In the genomic region with DNA sequence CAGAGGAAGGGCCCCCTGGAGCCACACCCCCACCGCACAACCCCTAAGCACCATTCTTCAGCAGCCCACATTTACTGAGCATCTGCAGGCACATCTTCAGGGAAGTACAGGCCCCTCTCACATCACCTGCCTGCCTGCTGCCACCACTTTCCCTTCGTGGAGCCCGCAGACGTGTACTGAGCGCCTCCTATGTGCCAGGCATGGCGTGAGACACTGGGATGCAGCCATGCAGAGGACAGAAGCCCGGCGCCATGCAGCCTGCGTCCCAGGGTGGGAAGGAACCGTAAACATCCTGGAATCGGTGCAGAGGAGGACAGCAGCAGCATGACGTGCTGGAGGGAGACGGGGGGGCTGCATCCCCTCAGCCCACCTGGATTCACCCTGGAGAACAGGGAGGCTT, we compare ENCODE assay signal across 16 cellular contexts.
A peak's percentile ranks its signal among the peaks of the same experiment; 100 is the strongest.
DNase-seq lines count a peak whose midpoint lies in the region; ATAC-seq and TF ChIP-seq lines count a peak whose summit lies in the region.
"Had no signal": no experiment of that assay in that cellular context is flagged by ENCODE, and none has a peak within 500 bp of the region (broad histone marks: within the 10 kb centered on the region; RNA-seq: fewer than 3 reads in every experiment).

No MANE protein-coding gene starts in this region.

- no peaks in the 10 kb centered on the region for H3K4me1 Mint-ChIP-seq in activated CD8-positive, alpha-beta T cell treated with anti-CD3 and anti-CD28 coated beads for 36 hours (ENCODE audit: low read depth)
- no peaks in the 10 kb centered on the region for H3K4me1 Mint-ChIP-seq in activated CD8-positive, alpha-beta T cell treated with anti-CD3 and anti-CD28 coated beads, Interleukin-2, amount 10 ng/mL, durations not matched to agents 7 days and 5 days (ENCODE audit: low read depth)
- H3K4me1 Mint-ChIP-seq: activated naive CD4-positive, alpha-beta T cell treated with anti-CD3 and anti-CD28 coated beads, Interleukin-2, amount 50 U/mL, for 24 hours had no signal

- CTCF ChIA-PET in activated CD8-positive, alpha-beta T cell treated with anti-CD3 and anti-CD28 coated beads for 36 hours (lab: Charles Lee), result interaction anchor here (1.3 kb wide), 1 partner anchor 297 kb away, joined by 3 read pairs; no protein-coding TSS in a partner anchor
- CTCF ChIA-PET in activated CD8-positive, alpha-beta T cell treated with anti-CD3 and anti-CD28 coated beads, Interleukin-2, amount 10 ng/mL, durations not matched to agents 7 days and 5 days (lab: Charles Lee), result no interaction called here

- no peaks in the 10 kb centered on the region for H3K27me3 ChIP-seq in Loucy (ENCODE audit: insufficient read depth, low read length, poor library complexity, severe bottlenecking)
- H3K27me3 ChIP-seq: BLaER1 had no signal

- H3F3A ChIP-seq in Loucy (ENCODE audit: low read depth), result 0 out of 2 replicates have a peak, but pooled peaks cover 2% of the 10 kb centered on the region

- H3K36me3 ChIP-seq in Loucy (ENCODE audit: insufficient read depth, low read length), result no peaks in the 10 kb centered on the region
- H3K36me3 ChIP-seq: BLaER1 had no signal

- H4K20me1 ChIP-seq in Loucy (ENCODE audit: insufficient read depth, low read length, poor library complexity, severe bottlenecking), result no peaks in the 10 kb centered on the region

- intact Hi-C loops in activated CD8-positive, alpha-beta T cell treated with anti-CD3 and anti-CD28 coated beads for 36 hours (cut with micrococcal nuclease), result no loop called here

- H3K4me3 Mint-ChIP-seq in activated CD8-positive, alpha-beta T cell treated with anti-CD3 and anti-CD28 coated beads for 36 hours, result no peak overlapping the region
- no peak overlapping the region for H3K4me3 Mint-ChIP-seq in activated CD8-positive, alpha-beta T cell treated with anti-CD3 and anti-CD28 coated beads, Interleukin-2, amount 10 ng/mL, durations not matched to agents 7 days and 5 days
- H3K4me3 Mint-ChIP-seq: activated naive CD4-positive, alpha-beta T cell treated with anti-CD3 and anti-CD28 coated beads, Interleukin-2, amount 50 U/mL, for 24 hours had no signal

- no peaks in the 10 kb centered on the region for H3K4me1 ChIP-seq in Loucy (ENCODE audit: insufficient read depth, low read length, poor library complexity, severe bottlenecking)

- no peak for TF ChIP-seq CTCF in activated CD8-positive, alpha-beta T cell treated with anti-CD3 and anti-CD28 coated beads for 36 hours (IDR thresholded peaks at IDR 0.05)
- TF ChIP-seq CTCF in Loucy (conservative IDR thresholded peaks at IDR 0.05; ENCODE audit: low read length), result 0 out of 2 replicates have a peak, but pooled peaks have one; percentile 26

- no peak overlapping the region for H3K9ac ChIP-seq in Loucy (ENCODE audit: low read depth, low read length, poor library complexity, severe bottlenecking)
- H3K9ac ChIP-seq: BLaER1 had no signal

- peak; percentile 19 for DNase-seq in activated CD8-positive, alpha-beta T cell treated with anti-CD3 and anti-CD28 coated beads for 36 hours
- DNase-seq in activated CD8-positive, alpha-beta T cell treated with anti-CD3 and anti-CD28 coated beads, Interleukin-2, amount 10 ng/mL, durations not matched to agents 7 days and 5 days, result no peak
- peak; percentile 63 for DNase-seq in cerebellar cortex (ENCODE audit: low spot score)
- DNase-seq in NCI-H1436 (lab: John Stamatoyannopoulos, UW), result no peak
- no peak for DNase-seq in NCI-H1930 (lab: John Stamatoyannopoulos, UW)
- DNase-seq in dedifferentiated amniotic fluid mesenchymal stem cell (ENCODE audit: extremely low spot score), result no peak
- DNase-seq: cortex of kidney; mammary epithelial cell; NCI-H2107; posterior cingulate gyrus; SHP77 treated with DMSO at 0.1 percent for 48 hours; stimulated activated CD4-positive, alpha-beta T cell treated with anti-CD3 and anti-CD28 coated beads, Interleukin-4, amount 100 ng/mL, for 1 hour had no signal

- peaks cover 4% of the 10 kb centered on the region for H3K27me3 Mint-ChIP-seq in activated CD8-positive, alpha-beta T cell treated with anti-CD3 and anti-CD28 coated beads for 36 hours
- peaks cover 3% of the 10 kb centered on the region for H3K27me3 Mint-ChIP-seq in activated CD8-positive, alpha-beta T cell treated with anti-CD3 and anti-CD28 coated beads, Interleukin-2, amount 10 ng/mL, durations not matched to agents 7 days and 5 days (ENCODE audit: low read depth)
- H3K27me3 Mint-ChIP-seq: activated naive CD4-positive, alpha-beta T cell treated with anti-CD3 and anti-CD28 coated beads, Interleukin-2, amount 50 U/mL, for 24 hours had no signal

- no peaks in the 10 kb centered on the region for H3K9me3 Mint-ChIP-seq in activated CD8-positive, alpha-beta T cell treated with anti-CD3 and anti-CD28 coated beads for 36 hours
- H3K9me3 Mint-ChIP-seq in activated CD8-positive, alpha-beta T cell treated with anti-CD3 and anti-CD28 coated beads, Interleukin-2, amount 10 ng/mL, durations not matched to agents 7 days and 5 days (ENCODE audit: insufficient read depth), result no peaks in the 10 kb centered on the region
- H3K9me3 Mint-ChIP-seq: activated naive CD4-positive, alpha-beta T cell treated with anti-CD3 and anti-CD28 coated beads, Interleukin-2, amount 50 U/mL, for 24 hours had no signal

- H3K27ac Mint-ChIP-seq in activated CD8-positive, alpha-beta T cell treated with anti-CD3 and anti-CD28 coated beads for 36 hours, result no peak overlapping the region
- no peak overlapping the region for H3K27ac Mint-ChIP-seq in activated CD8-positive, alpha-beta T cell treated with anti-CD3 and anti-CD28 coated beads, Interleukin-2, amount 10 ng/mL, durations not matched to agents 7 days and 5 days
- H3K27ac Mint-ChIP-seq: activated naive CD4-positive, alpha-beta T cell treated with anti-CD3 and anti-CD28 coated beads, Interleukin-2, amount 50 U/mL, for 24 hours had no signal

- H3K79me2 ChIP-seq in Loucy (ENCODE audit: insufficient read depth, low read length), result no peaks in the 10 kb centered on the region

- no peak overlapping the region for H2AFZ ChIP-seq in Loucy (ENCODE audit: low read length)

- H3K4me2 ChIP-seq in Loucy (ENCODE audit: low read depth, low read length, poor library complexity, severe bottlenecking), result no peak overlapping the region

- H3K4me3 ChIP-seq in Loucy (ENCODE audit: low read length, poor library complexity, severe bottlenecking), result no peak overlapping the region
- H3K4me3 ChIP-seq: BLaER1 had no signal

- H3K9me3 ChIP-seq in Loucy (ENCODE audit: insufficient read depth, low read depth, low read length), result no peaks in the 10 kb centered on the region
- H3K9me3 ChIP-seq: BLaER1 had no signal

- POLR2A ChIA-PET in activated CD8-positive, alpha-beta T cell treated with anti-CD3 and anti-CD28 coated beads for 36 hours (lab: Charles Lee), result no interaction called here
- POLR2A ChIA-PET in activated CD8-positive, alpha-beta T cell treated with anti-CD3 and anti-CD28 coated beads, Interleukin-2, amount 10 ng/mL, durations not matched to agents 7 days and 5 days (lab: Charles Lee), result interaction anchor here (0.8 kb wide), 1 partner anchor 130 kb away, joined by 3 read pairs; no protein-coding TSS in a partner anchor

- no peaks in the 10 kb centered on the region for H3K36me3 Mint-ChIP-seq in activated CD8-positive, alpha-beta T cell treated with anti-CD3 and anti-CD28 coated beads for 36 hours (ENCODE audit: low read depth)
- no peaks in the 10 kb centered on the region for H3K36me3 Mint-ChIP-seq in activated CD8-positive, alpha-beta T cell treated with anti-CD3 and anti-CD28 coated beads, Interleukin-2, amount 10 ng/mL, durations not matched to agents 7 days and 5 days (ENCODE audit: low read depth)
- H3K36me3 Mint-ChIP-seq: activated naive CD4-positive, alpha-beta T cell treated with anti-CD3 and anti-CD28 coated beads, Interleukin-2, amount 50 U/mL, for 24 hours had no signal

- ATAC-seq in activated CD8-positive, alpha-beta T cell treated with anti-CD3 and anti-CD28 coated beads for 36 hours, result no peak
- no peak for ATAC-seq in activated CD8-positive, alpha-beta T cell treated with anti-CD3 and anti-CD28 coated beads, Interleukin-2, amount 10 ng/mL, durations not matched to agents 7 days and 5 days
- no peak for ATAC-seq in GM19467 (IDR thresholded peaks at IDR 0.05; ENCODE audit: unreplicated experiment)

- H3K9me2 ChIP-seq in Loucy (replicated peaks; ENCODE audit: low read depth, low read length), result no peaks in the 10 kb centered on the region

Comparison
In these comparisons a context has a peak if more than half of its experiments do, and no peak if none do; other contexts are left out.
1. DNase-seq: peak in activated CD8-positive, alpha-beta T cell treated with anti-CD3 and anti-CD28 coated beads for 36 hours (single experiment) and cerebellar cortex (single experiment); none in activated CD8-positive, alpha-beta T cell treated with anti-CD3 and anti-CD28 coated beads, Interleukin-2, amount 10 ng/mL, durations not matched to agents 7 days and 5 days (single experiment), NCI-H1436 (single experiment), NCI-H1930 (0 of 2) and dedifferentiated amniotic fluid mesenchymal stem cell (single experiment).